24 cellular contexts compared by ENCODE assay signal in the genomic region with DNA sequence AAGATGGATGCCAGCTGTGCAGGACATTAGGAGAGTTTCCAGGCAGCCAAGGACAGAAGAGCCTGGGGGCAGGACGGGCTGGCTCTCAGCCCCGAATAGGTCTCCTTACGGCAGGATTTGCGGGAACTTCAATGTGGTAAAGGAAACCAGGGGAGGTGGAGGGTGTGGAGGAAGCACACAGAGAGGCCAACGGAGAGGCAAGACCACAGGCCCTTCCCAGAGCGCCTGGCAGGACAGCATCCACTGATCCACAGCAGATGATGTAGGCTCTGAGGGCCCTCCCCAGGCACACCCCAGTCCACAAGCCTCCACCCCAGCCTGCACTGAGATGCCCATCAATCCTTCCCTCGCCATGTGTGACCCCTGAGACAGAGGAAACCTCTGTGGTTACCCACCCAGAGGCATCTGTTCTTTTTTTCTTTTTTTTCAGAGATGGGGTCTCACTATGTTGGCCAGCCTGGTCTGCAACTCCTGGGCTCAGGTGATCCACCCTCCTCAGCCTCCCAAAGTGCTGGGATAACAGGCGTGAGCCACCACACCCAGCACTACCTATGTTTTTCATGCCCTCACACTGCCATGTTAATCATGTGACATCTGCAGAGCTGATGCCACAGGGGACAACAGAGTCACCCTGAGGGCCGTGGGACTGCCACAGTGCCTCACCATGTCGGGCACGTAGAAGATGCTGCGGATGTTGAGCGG. TPM values are rescaled to one million over a fixed set of nuclear protein-coding genes. Genes with fewer than 3 reads are reported as not detected.
DNase-seq lines count a peak whose midpoint lies in the region; ATAC-seq, FAIRE-seq and TF ChIP-seq lines count a peak whose summit lies in the region.
"Had no signal": no experiment of that assay in that cellular context is flagged by ENCODE, and none has a peak within 500 bp of the region (broad histone marks: within the 10 kb centered on the region; RNA-seq: fewer than 3 reads in every experiment).

No MANE protein-coding gene starts in this region.

- H3K79me1 ChIP-seq in H1 (ENCODE audit: low read depth, low read length) (no peaks in the 10 kb centered on the region; the same call in 1 of the 2 replicates), trophoblast cell (ENCODE audit: low read length) (no peaks in the 10 kb centered on the region)

- H4K8ac ChIP-seq in H1 (ENCODE audit: extremely low read depth, insufficient read depth, low read length), result peak overlapping the region; percentile 71; the same call in 1 of the 2 replicates
- no peak overlapping the region for H4K8ac ChIP-seq in trophoblast cell (ENCODE audit: low read depth, low read length)

- H2BK120ac ChIP-seq in H1 (replicated peaks; ENCODE audit: low read depth, low read length) (no peak overlapping the region), trophoblast cell (ENCODE audit: insufficient read depth, low read length, poor library complexity) (no peak overlapping the region)

- CTCF ChIA-PET in H1 (lab: Charles Lee; ENCODE audit: partially characterized antibody), result interaction anchor here (0.7 to 3.6 kb wide), 11 partner anchors 9 to 206 kb away, joined by 3 to 17 read pairs (median 4); no protein-coding TSS in a partner anchor

- H2BK12ac ChIP-seq in H1 (ENCODE audit: low read depth, low read length), result no peak overlapping the region
- H2BK12ac ChIP-seq in trophoblast cell (ENCODE audit: low read length), result no peak overlapping the region

- no peaks in the 10 kb centered on the region for H3K27me3 ChIP-seq in H1 (replicated peaks in 1 of 4; ENCODE audit: control insufficient read depth in 3 of 4, extremely low read depth in 1 of 4, insufficient read depth in 3 of 4, low read length in 3 of 4)
- H3K27me3 ChIP-seq in trophoblast cell (ENCODE audit: insufficient read depth, low read length), result no peaks in the 10 kb centered on the region
- H3K27me3 ChIP-seq: BLaER1 treated with 17β-estradiol and CSF1 and Interleukin-3, amounts not matched to agents 10 nM and 100 nM; SJCRH30 had no signal

- no peak overlapping the region for H3K56ac ChIP-seq in H1 (replicated peaks; ENCODE audit: insufficient read length, low read depth, low read length)

- H3K27ac ChIP-seq in H1 (ENCODE audit: low read depth, low read length) (no peak overlapping the region), trophoblast cell (ENCODE audit: low read depth, low read length) (no peak overlapping the region)
- H3K27ac ChIP-seq: BLaER1 treated with 17β-estradiol and CSF1 and Interleukin-3, amounts not matched to agents 10 nM and 100 nM; SJCRH30 had no signal

- H3K79me2 ChIP-seq in H1 (ENCODE audit: control insufficient read depth in 1 of 2, insufficient read depth in 2 of 2, low read length in 2 of 2) (no peaks in the 10 kb centered on the region), trophoblast cell (ENCODE audit: control insufficient read depth, insufficient read depth, low read length, poor library complexity) (no peaks in the 10 kb centered on the region)

- no peaks in the 10 kb centered on the region for H3K9me3 Mint-ChIP-seq in activated naive CD8-positive, alpha-beta T cell treated with anti-CD3 and anti-CD28 coated beads, Interleukin-2, amount 10 ng/mL, durations not matched to agents 7 days and 5 days
- H3K9me3 Mint-ChIP-seq in activated naive CD8-positive, alpha-beta T cell treated with anti-CD3 and anti-CD28 coated beads, Interleukin-2, amount 50 U/mL, for 24 hours, result no peaks in the 10 kb centered on the region
- H3K9me3 Mint-ChIP-seq: CD4-positive, alpha-beta memory T cell had no signal

- ATAC-seq in activated naive CD8-positive, alpha-beta T cell treated with anti-CD3 and anti-CD28 coated beads, Interleukin-2, amount 10 ng/mL, durations not matched to agents 7 days and 5 days (ENCODE audit: low read depth), result no peak
- ATAC-seq in activated naive CD8-positive, alpha-beta T cell treated with anti-CD3 and anti-CD28 coated beads, Interleukin-2, amount 50 U/mL, for 24 hours, result no peak
- no peak for ATAC-seq in GM18505 (IDR thresholded peaks at IDR 0.05; ENCODE audit: unreplicated experiment)
- ATAC-seq: Panc1 had no signal

- H2BK15ac ChIP-seq in H1 (ENCODE audit: low read length), result no peak overlapping the region

- no peak overlapping the region for H3K4ac ChIP-seq in H1 (replicated peaks; ENCODE audit: insufficient read length, low read depth, low read length)
- H3K4ac ChIP-seq in trophoblast cell (ENCODE audit: low read depth, low read length), result no peak overlapping the region

- no peak for TF ChIP-seq RAD21 in H1 (IDR thresholded peaks at IDR 0.05 in 1 of 2, conservative IDR thresholded peaks at IDR 0.05 in 1 of 2; ENCODE audit: low read depth in 2 of 2, low read length in 2 of 2)

- no peak overlapping the region for H3K4me2 ChIP-seq in H1 (ENCODE audit: insufficient read depth in 1 of 2, low read depth in 2 of 2, low read length in 2 of 2)
- no peak overlapping the region for H3K4me2 ChIP-seq in trophoblast cell (ENCODE audit: low read length)
- H3K4me2 ChIP-seq: BLaER1 treated with 17β-estradiol and CSF1 and Interleukin-3, amounts not matched to agents 10 nM and 100 nM had no signal

- H3K4me1 ChIP-seq in H1 (replicated peaks in 1 of 4; ENCODE audit: control insufficient read depth in 3 of 4, insufficient read depth in 4 of 4, low read length in 3 of 4) (no peaks in the 10 kb centered on the region), trophoblast cell (ENCODE audit: control insufficient read depth in 1 of 2, insufficient read depth in 2 of 2, low read length in 2 of 2) (peaks cover 6% of the 10 kb centered on the region in 2 experiments)
- H3K4me1 ChIP-seq: SJCRH30 had no signal

- no peak overlapping the region for H2BK20ac ChIP-seq in H1 (ENCODE audit: low read length)

- no peaks in the 10 kb centered on the region for H3K23me2 ChIP-seq in H1 (ENCODE audit: low read depth, low read length)

- H2BK5ac ChIP-seq in H1 (ENCODE audit: low read depth, low read length) (no peak overlapping the region), trophoblast cell (ENCODE audit: low read depth, low read length, poor library complexity) (no peak overlapping the region)

- H3K36me3 ChIP-seq in H1 (ENCODE audit: control insufficient read depth in 2 of 4, insufficient read depth in 4 of 4, low read length in 3 of 4) (peaks cover 26 to 60% (median 57%) of the 10 kb centered on the region in 4 experiments), trophoblast cell (ENCODE audit: control insufficient read depth in 1 of 2, insufficient read depth in 2 of 2, low read length in 2 of 2) (peaks cover 61% of the 10 kb centered on the region in 2 experiments)

- POLR2A ChIA-PET in activated naive CD8-positive, alpha-beta T cell treated with anti-CD3 and anti-CD28 coated beads, Interleukin-2, amount 10 ng/mL, durations not matched to agents 7 days and 5 days (lab: Charles Lee), result no interaction called here
- POLR2A ChIA-PET in H1 (lab: Charles Lee; ENCODE audit: partially characterized antibody), result interaction anchor here (0.6 to 1.2 kb wide), 2 partner anchors 11 to 18 kb away, joined by 3 to 4 read pairs; no protein-coding TSS in a partner anchor

- H2AFZ ChIP-seq in H1 (ENCODE audit: low read length) (no peak overlapping the region), trophoblast cell (ENCODE audit: insufficient read depth, low read length, poor library complexity) (no peak overlapping the region)

- H2AK5ac ChIP-seq in H1 (ENCODE audit: low read depth, low read length) (no peak overlapping the region), trophoblast cell (ENCODE audit: low read length) (no peak overlapping the region)

- H3K36me3 Mint-ChIP-seq in activated naive CD8-positive, alpha-beta T cell treated with anti-CD3 and anti-CD28 coated beads, Interleukin-2, amount 10 ng/mL, durations not matched to agents 7 days and 5 days, result peaks cover 12% of the 10 kb centered on the region
- H3K36me3 Mint-ChIP-seq in activated naive CD8-positive, alpha-beta T cell treated with anti-CD3 and anti-CD28 coated beads, Interleukin-2, amount 50 U/mL, for 24 hours (ENCODE audit: low read depth), result peaks cover 46% of the 10 kb centered on the region

- H3K9ac ChIP-seq in H1 (replicated peaks in 1 of 4; ENCODE audit: extremely low read depth in 1 of 4, low read depth in 3 of 4, low read length in 3 of 4) (no peak overlapping the region), trophoblast cell (ENCODE audit: low read length) (no peak overlapping the region)
- H3K9ac ChIP-seq: BLaER1 treated with 17β-estradiol and CSF1 and Interleukin-3, amounts not matched to agents 10 nM and 100 nM had no signal

- peaks cover 12% of the 10 kb centered on the region for H3K4me1 Mint-ChIP-seq in activated naive CD8-positive, alpha-beta T cell treated with anti-CD3 and anti-CD28 coated beads, Interleukin-2, amount 10 ng/mL, durations not matched to agents 7 days and 5 days
- peaks cover 2% of the 10 kb centered on the region for H3K4me1 Mint-ChIP-seq in activated naive CD8-positive, alpha-beta T cell treated with anti-CD3 and anti-CD28 coated beads, Interleukin-2, amount 50 U/mL, for 24 hours

- H4K5ac ChIP-seq in H1 (ENCODE audit: insufficient read length, low read depth, low read length), result no peak overlapping the region

- H3K9me3 ChIP-seq in H1 (ENCODE audit: insufficient read depth in 2 of 2, low read depth in 1 of 2, low read length in 1 of 2), result no peaks in the 10 kb centered on the region
- H3K9me3 ChIP-seq in trophoblast cell (ENCODE audit: insufficient read depth, low read depth, low read length), result peaks cover 3% of the 10 kb centered on the region
- H3K9me3 ChIP-seq: BLaER1 treated with 17β-estradiol and CSF1 and Interleukin-3, amounts not matched to agents 10 nM and 100 nM; SJCRH30 had no signal

- peak overlapping the region; percentile 34 for H3K27ac Mint-ChIP-seq in activated naive CD8-positive, alpha-beta T cell treated with anti-CD3 and anti-CD28 coated beads, Interleukin-2, amount 10 ng/mL, durations not matched to agents 7 days and 5 days
- H3K27ac Mint-ChIP-seq in activated naive CD8-positive, alpha-beta T cell treated with anti-CD3 and anti-CD28 coated beads, Interleukin-2, amount 50 U/mL, for 24 hours, result no peak overlapping the region

- no peak overlapping the region for H4K12ac ChIP-seq in trophoblast cell (ENCODE audit: low read depth, low read length)

- no peak for TF ChIP-seq CTCF in H1 (IDR thresholded peaks at IDR 0.05; ENCODE audit: control extremely low read depth in 1 of 3, insufficient read depth in 1 of 3, low read depth in 1 of 3, low read length in 3 of 3)

- TF ChIP-seq EP300 in H1 (IDR thresholded peaks at IDR 0.05; ENCODE audit: borderline replicate concordance in 1 of 2, low read depth in 2 of 2, low read length in 2 of 2), result no peak

- WGBS in H1 (ENCODE audit: extremely low coverage in 1 of 2, insufficient coverage in 1 of 2, insufficient read length in 1 of 2, insufficient replicate concordance in 2 of 2, low coverage in 1 of 2, low lambda C conversion rate in 2 of 2, missing lambda C conversion rate in 1 of 2), 2 experiments, result 97% methylated on average over 12 of the region's 13 CpGs; no CpG with 5 or more reads in 1 of the 2 experiments
- WGBS in trophoblast cell (ENCODE audit: extremely low coverage, insufficient coverage, insufficient read length), result no CpG with 5 or more reads among the region's 13 CpGs

- H4K91ac ChIP-seq in H1 (replicated peaks; ENCODE audit: insufficient read length, low read length), result no peak overlapping the region
- no peak overlapping the region for H4K91ac ChIP-seq in trophoblast cell (ENCODE audit: low read depth, low read length)

- H3K14ac ChIP-seq in H1 (ENCODE audit: insufficient read length) (no peak overlapping the region), trophoblast cell (ENCODE audit: low read length) (no peak overlapping the region)

- FAIRE-seq in H1 (lab: Jason Lieb, UNC), result no peak
- FAIRE-seq: GM19239 had no signal

- H3K4me3 Mint-ChIP-seq in activated naive CD8-positive, alpha-beta T cell treated with anti-CD3 and anti-CD28 coated beads, Interleukin-2, amount 10 ng/mL, durations not matched to agents 7 days and 5 days, result no peak overlapping the region
- H3K4me3 Mint-ChIP-seq in activated naive CD8-positive, alpha-beta T cell treated with anti-CD3 and anti-CD28 coated beads, Interleukin-2, amount 50 U/mL, for 24 hours, result no peak overlapping the region
- H3K4me3 Mint-ChIP-seq: CD4-positive, alpha-beta memory T cell had no signal

- H3K18ac ChIP-seq in H1 (ENCODE audit: extremely low read depth, low read length), result no peak overlapping the region
- no peak overlapping the region for H3K18ac ChIP-seq in trophoblast cell (ENCODE audit: low read length)

- TF ChIP-seq POLR2A in GM18505 (IDR thresholded peaks at IDR 0.05; ENCODE audit: borderline replicate concordance, extremely low read depth, insufficient read depth, insufficient read length) (peak; percentile 18), H1 (IDR thresholded peaks at IDR 0.05; ENCODE audit: control extremely low read depth in 1 of 2, low read depth in 2 of 2, low read length in 2 of 2) (no peak)

- H3K4me3 ChIP-seq in H1 (ENCODE audit: extremely low read depth in 1 of 4, insufficient read depth in 2 of 4, low read depth in 3 of 4, low read length in 4 of 4) (no peak overlapping the region), trophoblast cell (ENCODE audit: low read depth, low read length) (peak overlapping the region; percentile 56)
- H3K4me3 ChIP-seq: BLaER1 treated with 17β-estradiol and CSF1 and Interleukin-3, amounts not matched to agents 10 nM and 100 nM; SJCRH30 had no signal

- H4K20me1 ChIP-seq in H1 (replicated peaks in 1 of 2; ENCODE audit: control insufficient read depth in 1 of 2, insufficient read depth in 2 of 2, low read length in 2 of 2), result peaks cover 4 to 14% of the 10 kb centered on the region in 2 experiments

- no peak for DNase-seq in activated naive CD8-positive, alpha-beta T cell treated with anti-CD3 and anti-CD28 coated beads, Interleukin-2, amount 10 ng/mL, durations not matched to agents 7 days and 5 days
- DNase-seq in activated naive CD8-positive, alpha-beta T cell treated with anti-CD3 and anti-CD28 coated beads, Interleukin-2, amount 50 U/mL, for 24 hours, result no peak
- DNase-seq in H1 (ENCODE audit: low read depth in 1 of 2, low spot score in 2 of 2) (no peak), trophoblast cell (no peak), NCI-H1105 (lab: John Stamatoyannopoulos, UW) (no peak), NK-92 (lab: John Stamatoyannopoulos, UW; ENCODE audit: unreplicated experiment) (no peak)
- no peak for DNase-seq in activated T-cell treated with anti-CD3 and anti-CD28 coated beads, Interleukin-2, amount 50 U/mL, for 48 hours
- DNase-seq: 8988T; CD4-positive, alpha-beta memory T cell; DMS153; GDM1; GOT3; NCI-H1092; NCI-H1436 treated with DMSO at 0.1 percent for 48 hours; NCI-H2029; NCI-H2227 treated with DMSO at 0.1 percent for 48 hours; NCI-H510A; NCI-H748 treated with DMSO at 0.1 percent for 48 hours; NK-92 treated with Interleukin-12 subunit alpha and Interleukin-12 subunit beta, amount 100 ng/mL, for 24 hours; SJCRH30 had no signal

- H3K27me3 Mint-ChIP-seq in activated naive CD8-positive, alpha-beta T cell treated with anti-CD3 and anti-CD28 coated beads, Interleukin-2, amount 10 ng/mL, durations not matched to agents 7 days and 5 days, result no peaks in the 10 kb centered on the region
- H3K27me3 Mint-ChIP-seq in activated naive CD8-positive, alpha-beta T cell treated with anti-CD3 and anti-CD28 coated beads, Interleukin-2, amount 50 U/mL, for 24 hours, result no peaks in the 10 kb centered on the region
- H3K27me3 Mint-ChIP-seq: CD4-positive, alpha-beta memory T cell had no signal

- no peak overlapping the region for H3K23ac ChIP-seq in H1 (ENCODE audit: insufficient read length)
- H3K23ac ChIP-seq in trophoblast cell (ENCODE audit: low read length), result no peak overlapping the region

RNA-seq across cellular contexts. Expression of a gene that starts 19.3 kb away (rescaled TPM):
- total RNA-seq in activated naive CD8-positive, alpha-beta T cell treated with anti-CD3 and anti-CD28 coated beads, Interleukin-2, amount 10 ng/mL, durations not matched to agents 7 days and 5 days, result 10 to 100 TPM; 49.6 to 53.9 TPM
- total RNA-seq in H1 (2021; fragmentation: NEBNext Ultra II Directional; extraction: Animal tissue kit (Norgen Biotek cat#: 25700)), result 11.5 and 12.3 TPM in 2 replicates
- polyA plus RNA-seq in H1 (2011; rRNA removed), result 16.7 and 27.7 TPM in 2 replicates
- 19.0 TPM for polyA plus RNA-seq in H1 (2011; cell fraction: cytosol; rRNA removed)
- polyA plus RNA-seq in H1 (2011; cell fraction: nucleus; rRNA removed), result 50.5 TPM
- 9.8 to 17.2 TPM (median 14.9 TPM) in 4 replicates for polyA plus RNA-seq in H1 (2012, experiment 1 of 2)
- 5.1 TPM for polyA plus RNA-seq in H1 (2012, experiment 2 of 2)
- 6.9 TPM for polyA plus RNA-seq in H1 (2013, experiment 1 of 2)
- polyA plus RNA-seq in H1 (2013, experiment 2 of 2), result 7.2 TPM
- 30.4 and 45.3 TPM in 2 replicates for polyA minus RNA-seq in H1 (2011; rRNA and poly(A)+ RNA removed)
- 14.3 TPM for polyA minus RNA-seq in H1 (2011; cell fraction: cytosol; rRNA and poly(A)+ RNA removed)
- polyA minus RNA-seq in H1 (2011; cell fraction: nucleus; rRNA and poly(A)+ RNA removed), result 34.8 TPM
- polyA plus RNA-seq in trophoblast cell (2013), result 10.6 and 11.7 TPM in 2 replicates

RNA-seq across cellular contexts. Expression of a gene that starts 43.5 kb away (rescaled TPM):
- total RNA-seq in activated naive CD8-positive, alpha-beta T cell treated with anti-CD3 and anti-CD28 coated beads, Interleukin-2, amount 10 ng/mL, durations not matched to agents 7 days and 5 days, result 100 to 1,000 TPM; 116 to 121 TPM
- 215 and 222 TPM in 2 replicates for total RNA-seq in H1 (2021; fragmentation: NEBNext Ultra II Directional; extraction: Animal tissue kit (Norgen Biotek cat#: 25700))
- polyA plus RNA-seq in H1 (2011; rRNA removed), result 283 and 353 TPM in 2 replicates
- 294 TPM for polyA plus RNA-seq in H1 (2011; cell fraction: cytosol; rRNA removed)
- 691 TPM for polyA plus RNA-seq in H1 (2011; cell fraction: nucleus; rRNA removed)
- 238 to 338 TPM (median 307 TPM) in 4 replicates for polyA plus RNA-seq in H1 (2012, experiment 1 of 2)
- 231 TPM for polyA plus RNA-seq in H1 (2012, experiment 2 of 2)
- 287 TPM for polyA plus RNA-seq in H1 (2013, experiment 1 of 2)
- 257 TPM for polyA plus RNA-seq in H1 (2013, experiment 2 of 2)
- 361 and 364 TPM in 2 replicates for polyA minus RNA-seq in H1 (2011; rRNA and poly(A)+ RNA removed)
- polyA minus RNA-seq in H1 (2011; cell fraction: cytosol; rRNA and poly(A)+ RNA removed), result 128 TPM
- 138 TPM for polyA minus RNA-seq in H1 (2011; cell fraction: nucleus; rRNA and poly(A)+ RNA removed)
- polyA plus RNA-seq in trophoblast cell (2013), result 79.9 and 81.1 TPM in 2 replicates
